1 cellular context compared by ENCODE assay signal in the genomic region with DNA sequence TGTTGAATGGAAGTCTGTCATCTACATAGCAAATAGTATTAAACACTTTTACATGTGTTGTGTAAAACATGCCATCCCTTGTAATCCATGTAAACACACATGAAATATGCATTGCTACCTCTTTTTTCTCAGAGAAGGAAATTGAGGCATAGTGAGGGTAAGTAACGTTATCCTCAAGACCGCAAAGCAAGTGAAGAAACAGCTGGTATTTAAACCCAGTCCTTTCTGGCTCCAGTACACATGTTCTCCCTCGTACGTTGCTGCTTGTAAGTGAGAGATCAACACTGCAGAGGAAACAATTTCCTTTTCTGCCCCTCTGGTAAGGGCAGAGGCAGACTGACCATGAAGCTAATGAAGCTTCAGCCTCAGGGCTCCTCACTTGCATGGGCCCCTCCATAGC.
TF ChIP-seq lines count a peak whose summit lies in the region.

No MANE protein-coding gene starts in this region.

TF ChIP-seq in GM12878, 131 proteins besides CTCF, POLR2A, EP300 and RAD21:
- TF ChIP-seq, protein P1, sequence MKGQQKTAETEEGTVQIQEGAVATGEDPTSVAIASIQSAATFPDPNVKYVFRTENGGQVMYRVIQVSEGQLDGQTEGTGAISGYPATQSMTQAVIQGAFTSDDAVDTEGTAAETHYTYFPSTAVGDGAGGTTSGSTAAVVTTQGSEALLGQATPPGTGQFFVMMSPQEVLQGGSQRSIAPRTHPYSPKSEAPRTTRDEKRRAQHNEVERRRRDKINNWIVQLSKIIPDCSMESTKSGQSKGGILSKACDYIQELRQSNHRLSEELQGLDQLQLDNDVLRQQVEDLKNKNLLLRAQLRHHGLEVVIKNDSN (IDR thresholded peaks at IDR 0.05; ENCODE audit: borderline replicate concordance, extremely low read length, insufficient read depth, low read depth, low read length), result no peak
